In genomic region chr17:59753522-59754467, GRCh38 we compare ENCODE assay signal across 8 cellular contexts. TPM values are rescaled to one million over a fixed set of nuclear protein-coding genes. Genes with fewer than 3 reads are reported as not detected.
DNase-seq lines count a peak whose midpoint lies in the region; ATAC-seq and TF ChIP-seq lines count a peak whose summit lies in the region.

No MANE protein-coding gene starts in this region.

- WGBS in trophoblast cell (ENCODE audit: extremely low coverage, insufficient coverage, insufficient read length), result no CpG with 5 or more reads among the region's 3 CpGs

- no peaks in the 10 kb centered on the region for H3K27me3 ChIP-seq in trophoblast cell (ENCODE audit: insufficient read depth, low read length)

- H3K4me1 Mint-ChIP-seq in activated naive CD8-positive, alpha-beta T cell (ENCODE audit: low read depth), result peaks cover 53% of the 10 kb centered on the region

- peak overlapping the region; percentile 97 for H3K27ac Mint-ChIP-seq in activated naive CD8-positive, alpha-beta T cell

- no peaks in the 10 kb centered on the region for H3K9me3 ChIP-seq in trophoblast cell (ENCODE audit: insufficient read depth, low read depth, low read length)

- H2AK5ac ChIP-seq in trophoblast cell (ENCODE audit: low read length), result no peak overlapping the region

- H3K79me2 ChIP-seq in trophoblast cell (ENCODE audit: control insufficient read depth, insufficient read depth, low read length, poor library complexity), result peaks cover 3% of the 10 kb centered on the region

- H4K8ac ChIP-seq in trophoblast cell (ENCODE audit: low read depth, low read length), result no peak overlapping the region

- ATAC-seq in Right ventricle myocardium superior (ENCODE audit: poor library complexity) (peak; percentile 93), GM18870 (IDR thresholded peaks at IDR 0.05; ENCODE audit: unreplicated experiment) (no peak)

- H3K14ac ChIP-seq in trophoblast cell (ENCODE audit: low read length), result no peak overlapping the region

- no peak overlapping the region for H2BK120ac ChIP-seq in trophoblast cell (ENCODE audit: insufficient read depth, low read length, poor library complexity)

- no peaks in the 10 kb centered on the region for H3K9me3 Mint-ChIP-seq in activated naive CD8-positive, alpha-beta T cell (ENCODE audit: low read depth)

- no peak overlapping the region for H2BK5ac ChIP-seq in trophoblast cell (ENCODE audit: low read depth, low read length, poor library complexity)

- no peak overlapping the region for H3K4me3 ChIP-seq in trophoblast cell (ENCODE audit: low read depth, low read length)

- H3K4ac ChIP-seq in trophoblast cell (ENCODE audit: low read depth, low read length), result no peak overlapping the region

- H2BK12ac ChIP-seq in trophoblast cell (ENCODE audit: low read length), result no peak overlapping the region

- no peaks in the 10 kb centered on the region for H3K27me3 Mint-ChIP-seq in activated naive CD8-positive, alpha-beta T cell

- peaks cover 9% of the 10 kb centered on the region for H3K36me3 Mint-ChIP-seq in activated naive CD8-positive, alpha-beta T cell

- H3K4me3 Mint-ChIP-seq in activated naive CD8-positive, alpha-beta T cell, result peak overlapping the region; percentile 83

- H4K91ac ChIP-seq in trophoblast cell (ENCODE audit: low read depth, low read length), result no peak overlapping the region

- intact Hi-C loops in Right ventricle myocardium superior (cut with DNase I), result loop anchor here (10.0 kb wide), 1 partner anchor 81 kb away; no protein-coding TSS in a partner anchor

- peak; percentile 88 for TF ChIP-seq CTCF in 22Rv1 (IDR thresholded peaks at IDR 0.05)

- no peak overlapping the region for H3K9ac ChIP-seq in trophoblast cell (ENCODE audit: low read length)

- no peak overlapping the region for H3K18ac ChIP-seq in trophoblast cell (ENCODE audit: low read length)

- H3K23ac ChIP-seq in trophoblast cell (ENCODE audit: low read length), result no peak overlapping the region

- no peak overlapping the region for H3K4me2 ChIP-seq in trophoblast cell (ENCODE audit: low read length)

- peaks cover 7 to 9% of the 10 kb centered on the region in 2 experiments for H3K4me1 ChIP-seq in trophoblast cell (ENCODE audit: control insufficient read depth in 1 of 2, insufficient read depth in 2 of 2, low read length in 2 of 2)

- DNase-seq in GM03348 (ENCODE audit: low spot score) (peak; percentile 78), HT-29 (ENCODE audit: low spot score) (peak; percentile 88), NCI-H69 (lab: John Stamatoyannopoulos, UW) (peak; percentile 87), Right ventricle myocardium superior (no peak), trophoblast cell (peak; percentile 44 to 95)

- H4K12ac ChIP-seq in trophoblast cell (ENCODE audit: low read depth, low read length), result no peak overlapping the region

- H3K36me3 ChIP-seq in trophoblast cell (ENCODE audit: control insufficient read depth in 1 of 2, insufficient read depth in 2 of 2, low read length in 2 of 2), result peaks cover 0 to 3% of the 10 kb centered on the region in 2 experiments

- peaks cover 19% of the 10 kb centered on the region for H3K79me1 ChIP-seq in trophoblast cell (ENCODE audit: low read length)

- H3K27ac ChIP-seq in 22Rv1 (0 out of 2 replicates have a peak overlapping the region, but pooled peaks have one; percentile 14), trophoblast cell (ENCODE audit: low read depth, low read length) (no peak overlapping the region)

- H2AFZ ChIP-seq in trophoblast cell (ENCODE audit: insufficient read depth, low read length, poor library complexity), result no peak overlapping the region

RNA-seq across cellular contexts. Expression of gene VMP1, which starts 46.3 kb away (rescaled TPM):
- 194 and 223 TPM in 2 replicates for total RNA-seq in HT-29 (2014; rRNA removed; shearing (Covaris generic))
- 49.4 TPM for total RNA-seq in Right ventricle myocardium superior
- 111 and 118 TPM in 2 replicates for polyA plus RNA-seq in trophoblast cell (2013)

RNA-seq across cellular contexts. Expression of gene PTRH2, which starts 46.6 kb away (rescaled TPM):
- total RNA-seq in HT-29 (2014; rRNA removed; shearing (Covaris generic)), result 36.4 and 38.9 TPM in 2 replicates
- 9.0 TPM for total RNA-seq in Right ventricle myocardium superior
- polyA plus RNA-seq in trophoblast cell (2013), result 42.1 and 44.6 TPM in 2 replicates
